ENCODE assay signal across 26 cellular contexts in the genomic region with DNA sequence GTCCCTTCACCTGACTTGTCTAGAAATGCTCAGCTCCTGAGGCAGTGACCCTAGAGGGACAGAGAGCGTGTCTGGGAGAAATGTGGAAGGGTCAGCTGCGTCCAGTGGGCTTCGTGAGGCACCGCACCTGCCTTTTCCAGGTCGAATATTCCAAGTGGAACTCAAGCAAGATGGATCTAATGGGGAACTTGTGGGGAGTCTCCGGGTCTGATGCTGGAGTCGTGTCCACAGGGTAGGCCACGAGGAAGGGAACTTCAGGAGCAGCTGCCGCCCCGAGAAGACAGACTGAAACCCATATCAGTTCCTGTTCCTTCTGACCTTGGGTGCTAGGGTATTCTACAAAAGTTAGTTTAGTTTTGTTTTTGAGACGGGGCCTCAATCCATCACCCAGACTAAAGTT.
A peak's percentile ranks its signal among the peaks of the same experiment; 100 is the strongest.
DNase-seq lines count a peak whose midpoint lies in the region; ATAC-seq, FAIRE-seq and TF ChIP-seq lines count a peak whose summit lies in the region.
"Had no signal": no experiment of that assay in that cellular context is flagged by ENCODE, and none has a peak within 500 bp of the region (broad histone marks: within the 10 kb centered on the region; RNA-seq: fewer than 3 reads in every experiment).

No MANE protein-coding gene starts in this region.

- peaks cover 29% of the 10 kb centered on the region for H3K36me3 Mint-ChIP-seq in Caco-2 (ENCODE audit: insufficient read depth, unreplicated experiment)
- no peaks in the 10 kb centered on the region for H3K36me3 Mint-ChIP-seq in activated T-cell treated with anti-CD3 and anti-CD28 coated beads, Interleukin-2, amount 50 U/mL, for 24 hours (ENCODE audit: low read depth)
- H3K36me3 Mint-ChIP-seq: CD8-positive, alpha-beta T cell had no signal

- H3K9me3 ChIP-seq in Caco-2: peaks cover 19% of the 10 kb centered on the region
- H3K9me3 ChIP-seq in sigmoid colon: no peaks in the 10 kb centered on the region
- H3K9me3 ChIP-seq: A549 had no signal

- CTCF ChIA-PET in Caco-2 (lab: Charles Lee): no interaction called here

- TF ChIP-seq CTCF in Caco-2 (IDR thresholded peaks at IDR 0.05; ENCODE audit: insufficient read depth in 1 of 2, low read depth in 1 of 2, low read length in 1 of 2, severe bottlenecking in 1 of 2, unreplicated experiment in 1 of 2) (no peak), bronchial epithelial cell (IDR thresholded peaks at IDR 0.05; ENCODE audit: insufficient read depth, low read length, severe bottlenecking) (no peak), sigmoid colon (IDR thresholded peaks at IDR 0.05) (no peak)

- H3K4me3 ChIP-seq in Caco-2 (ENCODE audit: low read depth, low read length) (no peak overlapping the region), bronchial epithelial cell (ENCODE audit: low read depth, low read length) (no peak overlapping the region), sigmoid colon (no peak overlapping the region)
- H3K4me3 ChIP-seq: A549 had no signal

- DNase-seq in Caco-2 (no peak), MV-4-11 (lab: John Stamatoyannopoulos, UW) (peak; percentile 68), bronchial epithelial cell (ENCODE audit: low read depth) (no peak), sigmoid colon (peak; percentile 48), globus pallidus (ENCODE audit: low spot score) (no peak)
- DNase-seq in activated T-cell treated with anti-CD3 and anti-CD28 coated beads, Interleukin-2, amount 50 U/mL, for 24 hours: no peak
- DNase-seq: AML-193; C1 segment of cervical spinal cord; CD8-positive, alpha-beta T cell; DMS 273 treated with DMSO at 0.1 percent for 48 hours; DMS79; EL; GDM1; HCEC 1CT; KBM-7; NCI-H1092; NCI-H1436 treated with DMSO at 0.1 percent for 48 hours; NCI-H187 treated with DMSO at 0.1 percent for 48 hours; NCI-H446 treated with DMSO at 0.1 percent for 48 hours; NCI-H526; RPMI8226; SHP77; T-helper 1 cell had no signal

- H3K4me1 ChIP-seq in Caco-2 (peaks cover 27% of the 10 kb centered on the region), sigmoid colon (peaks cover 0 to 11% (median 9%) of the 10 kb centered on the region in 4 donors)

- POLR2A ChIA-PET in Caco-2 (lab: Charles Lee): no interaction called here

- H3K27ac Mint-ChIP-seq in Caco-2 (ENCODE audit: unreplicated experiment): peak overlapping the region; percentile 64
- no peak overlapping the region for H3K27ac Mint-ChIP-seq in activated T-cell treated with anti-CD3 and anti-CD28 coated beads, Interleukin-2, amount 50 U/mL, for 24 hours
- H3K27ac Mint-ChIP-seq: CD8-positive, alpha-beta T cell had no signal

- intact Hi-C loops in Caco-2 (cut with micrococcal nuclease; ENCODE audit: unreplicated experiment) (no loop called here), sigmoid colon (cut with DNase I) (no loop called here)

- peaks cover 27% of the 10 kb centered on the region for H3K4me1 Mint-ChIP-seq in Caco-2 (ENCODE audit: low read depth, unreplicated experiment)
- peaks cover 9% of the 10 kb centered on the region for H3K4me1 Mint-ChIP-seq in activated T-cell treated with anti-CD3 and anti-CD28 coated beads, Interleukin-2, amount 50 U/mL, for 24 hours (ENCODE audit: low read depth)

- peaks cover 29% of the 10 kb centered on the region for H3K9me3 Mint-ChIP-seq in Caco-2 (ENCODE audit: unreplicated experiment)
- H3K9me3 Mint-ChIP-seq in activated T-cell treated with anti-CD3 and anti-CD28 coated beads, Interleukin-2, amount 50 U/mL, for 24 hours: no peaks in the 10 kb centered on the region
- H3K9me3 Mint-ChIP-seq: CD8-positive, alpha-beta T cell had no signal

- no TSS peak for BruUV-seq in Caco-2 (replicated peaks; lab: Mats Ljungman, UMichigan)

- no peak for TF ChIP-seq POLR2A in sigmoid colon (IDR thresholded peaks at IDR 0.05)

- H3K4me3 Mint-ChIP-seq in Caco-2 (ENCODE audit: unreplicated experiment): no peak overlapping the region
- no peak overlapping the region for H3K4me3 Mint-ChIP-seq in activated T-cell treated with anti-CD3 and anti-CD28 coated beads, Interleukin-2, amount 50 U/mL, for 24 hours

- H3K27me3 ChIP-seq in Caco-2 (replicated peaks; ENCODE audit: control insufficient read depth, insufficient read depth, low read length): no peaks in the 10 kb centered on the region
- peaks cover 7% of the 10 kb centered on the region for H3K27me3 ChIP-seq in bronchial epithelial cell (ENCODE audit: control insufficient read depth, insufficient read depth, low read length)
- peaks cover 7 to 36% (median 11%) of the 10 kb centered on the region in 3 donors for H3K27me3 ChIP-seq in sigmoid colon

- 91 to 93% methylated on average over 11 of the region's 11 CpGs for WGBS in sigmoid colon, 2 donors

- no peaks in the 10 kb centered on the region for H3K27me3 Mint-ChIP-seq in Caco-2 (ENCODE audit: insufficient read depth, unreplicated experiment)
- peaks cover 52% of the 10 kb centered on the region for H3K27me3 Mint-ChIP-seq in activated T-cell treated with anti-CD3 and anti-CD28 coated beads, Interleukin-2, amount 50 U/mL, for 24 hours

- no peaks in the 10 kb centered on the region for H3K36me3 ChIP-seq in Caco-2 (ENCODE audit: control insufficient read depth, insufficient read depth, low read length)
- H3K36me3 ChIP-seq in bronchial epithelial cell (ENCODE audit: control insufficient read depth, insufficient read depth, low read length): no peaks in the 10 kb centered on the region
- H3K36me3 ChIP-seq in sigmoid colon: no peaks in the 10 kb centered on the region

- ATAC-seq in HG02642 (IDR thresholded peaks at IDR 0.05; ENCODE audit: poor library complexity, unreplicated experiment): no peak
- ATAC-seq: A549; CD8-positive, alpha-beta T cell had no signal

- no peak for TF ChIP-seq EP300 in sigmoid colon (IDR thresholded peaks at IDR 0.05)

- H3K27ac ChIP-seq in sigmoid colon: no peak overlapping the region

- FAIRE-seq in bronchial epithelial cell (lab: Jason Lieb, UNC): peak; percentile 85
- FAIRE-seq: A549, H1 had no signal

Comparison
In these comparisons a context has a peak if more than half of its experiments do, and no peak if none do; other contexts are left out.
1. DNase-seq: peak in MV-4-11 (single experiment) and sigmoid colon (single experiment); none in Caco-2 (0 of 2), bronchial epithelial cell (single experiment), activated T-cell treated with anti-CD3 and anti-CD28 coated beads, Interleukin-2, amount 50 U/mL, for 24 hours (single experiment) and globus pallidus (single experiment).